Comparison of ENCODE assay signal across 1 cellular context in genomic region chr11:108958446-108959123, GRCh38.
A peak's percentile ranks its signal among the peaks of the same experiment; 100 is the strongest.
TF ChIP-seq lines count a peak whose summit lies in the region.

No MANE protein-coding gene starts in this region.

TF ChIP-seq in K562, 482 proteins besides CTCF, POLR2A, EP300 and RAD21 (continued from another document):
- TF ChIP-seq JUND (IDR thresholded peaks at IDR 0.05; ENCODE audit: borderline replicate concordance, low read depth, low read length) (peak; percentile 79), JUND (tag; IDR thresholded peaks at IDR 0.05; ENCODE audit: borderline replicate concordance, low read depth, low read length) (peak; percentile 81; the same call in 2 of the 3 replicates), FOSL1 (tag; conservative IDR thresholded peaks at IDR 0.05) (peak; percentile 90), ATF4 (CRISPR knock-in tag; IDR thresholded peaks at IDR 0.05) (no peak), SRSF9 (IDR thresholded peaks at IDR 0.05; ENCODE audit: borderline replicate concordance, low read depth, low read length) (no peak), BHLHE40 (IDR thresholded peaks at IDR 0.05; ENCODE audit: low read length) (no peak), ERF (CRISPR knock-in tag; IDR thresholded peaks at IDR 0.05) (no peak), NFE2L1 (tag; IDR thresholded peaks at IDR 0.05; ENCODE audit: borderline replicate concordance, low read depth) (no peak), ZNF436 (CRISPR knock-in tag; IDR thresholded peaks at IDR 0.05) (no peak), TEAD1 (CRISPR knock-in tag; IDR thresholded peaks at IDR 0.05) (no peak), MYNN (IDR thresholded peaks at IDR 0.05) (no peak), MYNN (CRISPR knock-in tag; IDR thresholded peaks at IDR 0.05) (no peak), GABPB1 (CRISPR knock-in tag; IDR thresholded peaks at IDR 0.05) (no peak), TFAP4 (CRISPR knock-in tag; IDR thresholded peaks at IDR 0.05; ENCODE audit: borderline replicate concordance) (no peak), GABPB2 (CRISPR knock-in tag; conservative IDR thresholded peaks at IDR 0.05) (no peak), ATF3 (IDR thresholded peaks at IDR 0.05) (peak; percentile 84), ATF3 (CRISPR knock-in tag; conservative IDR thresholded peaks at IDR 0.05) (no peak), STAT5A (IDR thresholded peaks at IDR 0.05; ENCODE audit: borderline replicate concordance, low read length) (no peak), HMBOX1 (IDR thresholded peaks at IDR 0.05) (0 out of 2 replicates have a peak, but pooled peaks have one; percentile 19), PKNOX1 (IDR thresholded peaks at IDR 0.05) (peak; percentile 90), EHMT2 (IDR thresholded peaks at IDR 0.05) (no peak), NCOA1 (IDR thresholded peaks at IDR 0.05; ENCODE audit: low read depth) (no peak), MEIS2 (IDR thresholded peaks at IDR 0.05; ENCODE audit: partially characterized antibody) (peak; percentile 28)
TF ChIP-seq in K562: peak in this region for 6.
